17 cellular contexts compared by ENCODE assay signal in the genomic region with DNA sequence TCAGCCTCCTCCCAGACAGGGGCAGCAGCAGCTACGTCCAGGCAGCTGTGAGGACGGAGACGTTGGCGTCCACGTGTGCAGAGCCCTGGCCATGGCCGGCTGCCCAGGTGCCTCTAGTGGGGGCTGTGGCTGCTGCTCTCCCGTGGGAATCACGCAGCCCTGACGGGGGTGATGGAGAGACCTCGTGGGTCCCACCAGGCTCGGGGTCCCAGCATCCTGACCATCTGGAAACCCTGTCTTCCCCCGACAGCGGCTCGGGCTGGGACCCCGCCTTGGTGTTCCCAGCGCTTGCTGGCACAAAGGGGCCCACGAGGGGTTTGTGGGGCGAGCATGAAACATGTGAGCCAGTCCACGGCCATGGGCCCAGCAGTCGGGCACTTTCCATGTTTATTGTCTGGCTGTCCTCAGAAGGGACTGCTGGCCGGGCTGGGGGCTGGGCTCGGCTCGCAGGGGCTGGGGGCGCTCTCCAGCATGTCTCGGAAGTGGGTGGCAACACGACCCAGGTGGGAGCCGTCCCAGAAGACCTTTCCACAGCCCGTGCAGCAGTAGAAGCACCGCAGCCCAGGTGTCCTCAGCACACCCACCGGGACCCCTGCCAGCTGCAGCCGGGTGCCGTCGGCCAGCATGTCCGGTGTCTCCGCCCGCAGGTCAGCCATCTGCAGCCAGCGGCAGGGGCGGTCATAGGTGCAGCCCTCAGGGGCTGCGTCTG. TPM values are rescaled to one million over a fixed set of nuclear protein-coding genes. Genes with fewer than 3 reads are reported as not detected.
A peak's percentile ranks its signal among the peaks of the same experiment; 100 is the strongest.
DNase-seq lines count a peak whose midpoint lies in the region; ATAC-seq and TF ChIP-seq lines count a peak whose summit lies in the region.
"Had no signal": no experiment of that assay in that cellular context is flagged by ENCODE, and none has a peak within 500 bp of the region (broad histone marks: within the 10 kb centered on the region; RNA-seq: fewer than 3 reads in every experiment).

No MANE protein-coding gene starts in this region.

- H3K27ac ChIP-seq in CD4-positive, CD25-positive, alpha-beta regulatory T cell (ENCODE audit: insufficient read depth, low read length, poor library complexity, severe bottlenecking) = peak overlapping the region; percentile 41
- peak overlapping the region; percentile 92 for H3K27ac ChIP-seq in RWPE1
- peak overlapping the region; percentile 69 for H3K27ac ChIP-seq in right cardiac atrium (ENCODE audit: low read length)
- H3K27ac ChIP-seq: neural progenitor cell, PC-9 had no signal

- no peaks in the 10 kb centered on the region for H3K27me3 ChIP-seq in CD4-positive, CD25-positive, alpha-beta regulatory T cell (ENCODE audit: control insufficient read depth, insufficient read depth, low read length)
- H3K27me3 ChIP-seq in right cardiac atrium (ENCODE audit: control insufficient read depth, insufficient read depth) = no peaks in the 10 kb centered on the region

- H3K27ac Mint-ChIP-seq in CD4-positive, CD25-positive, alpha-beta regulatory T cell = no peak overlapping the region
- H3K27ac Mint-ChIP-seq: activated naive CD4-positive, alpha-beta T cell treated with anti-CD3 and anti-CD28 coated beads, Interleukin-2, amount 10 ng/mL, durations not matched to agents 7 days and 5 days; CD8-positive, alpha-beta T cell; neural progenitor cell had no signal

- H3K4me1 Mint-ChIP-seq in CD4-positive, CD25-positive, alpha-beta regulatory T cell = peaks cover 0 to 21% (median 2%) of the 10 kb centered on the region in 4 donors

- H3K4me3 Mint-ChIP-seq in CD4-positive, CD25-positive, alpha-beta regulatory T cell = peak overlapping the region in 1 of 4 donors; percentile 28
- H3K4me3 Mint-ChIP-seq: activated naive CD4-positive, alpha-beta T cell treated with anti-CD3 and anti-CD28 coated beads, Interleukin-2, amount 10 ng/mL, durations not matched to agents 7 days and 5 days; CD8-positive, alpha-beta T cell; neural progenitor cell had no signal

- no peak for DNase-seq in CD4-positive, CD25-positive, alpha-beta regulatory T cell
- DNase-seq in RWPE1 (ENCODE audit: low spot score) (no peak), right cardiac atrium (peak in 1 of 3 donors; percentile 71), retina (peak; percentile 36), ACHN (no peak), AG08396 (ENCODE audit: low spot score) (no peak)
- DNase-seq: NCI-H2171; PC-9; stimulated activated naive B cell treated with anti-CD40 and anti-IgM and Interleukin-4, amounts not matched to agents 10 μg/mL and 1 μg/mL and 100 μg/mL, for 72 hours; T-helper 9 cell had no signal

- ATAC-seq in CD4-positive, CD25-positive, alpha-beta regulatory T cell (ENCODE audit: low read depth in 2 of 2) = no peak
- ATAC-seq in right cardiac atrium = peak in 1 of 2 donors; percentile 2
- ATAC-seq in HG03378 (IDR thresholded peaks at IDR 0.05; ENCODE audit: unreplicated experiment) = no peak
- no peak for ATAC-seq in HG02610 (IDR thresholded peaks at IDR 0.05; ENCODE audit: unreplicated experiment)
- ATAC-seq: CD8-positive, alpha-beta T cell; stimulated activated naive B cell treated with anti-CD40 and anti-IgM and Interleukin-4, amounts not matched to agents 10 μg/mL and 1 μg/mL and 100 μg/mL, for 72 hours had no signal

- no peaks in the 10 kb centered on the region for H3K36me3 ChIP-seq in CD4-positive, CD25-positive, alpha-beta regulatory T cell (ENCODE audit: control insufficient read depth, insufficient read depth, low read length)
- H3K36me3 ChIP-seq: neural progenitor cell had no signal

- intact Hi-C loops in right cardiac atrium (cut with DNase I) = loop anchor here in 1 of 4 donors (10.0 kb wide), 1 partner anchor 98 kb away; no protein-coding TSS in a partner anchor

- WGBS in right cardiac atrium = 35% methylated on average over 39 of the region's 39 CpGs

- H3K9me3 ChIP-seq in CD4-positive, CD25-positive, alpha-beta regulatory T cell (ENCODE audit: control insufficient read depth in 2 of 2, low read length in 2 of 2) = no peaks in the 10 kb centered on the region
- H3K9me3 ChIP-seq in right cardiac atrium (ENCODE audit: control insufficient read depth, low read length) = no peaks in the 10 kb centered on the region

- no peaks in the 10 kb centered on the region for H3K9me3 Mint-ChIP-seq in CD4-positive, CD25-positive, alpha-beta regulatory T cell
- H3K9me3 Mint-ChIP-seq: activated naive CD4-positive, alpha-beta T cell treated with anti-CD3 and anti-CD28 coated beads, Interleukin-2, amount 10 ng/mL, durations not matched to agents 7 days and 5 days; CD8-positive, alpha-beta T cell; neural progenitor cell; stimulated activated naive B cell treated with anti-CD40 and anti-IgM and Interleukin-4, amounts not matched to agents 10 μg/mL and 1 μg/mL and 100 μg/mL, for 72 hours had no signal

- no peaks in the 10 kb centered on the region for H3K27me3 Mint-ChIP-seq in CD4-positive, CD25-positive, alpha-beta regulatory T cell

- CTCF ChIA-PET in RWPE1 (lab: Yijun Ruan, JAX) = interaction anchor here (1.0 kb wide), 1 partner anchor 139 kb away, joined by 4 read pairs; no protein-coding TSS in a partner anchor

- POLR2A ChIA-PET in RWPE1 (lab: Yijun Ruan, JAX; ENCODE audit: low non-redundant PET) = no interaction called here

- in situ Hi-C loops in ACHN (cut with HindIII; ENCODE audit: low pct_ligation_motif_present, low pct_unique_long_range_greater_than_20kb, low sequenced_read_pairs) = no loop called here

- no peaks in the 10 kb centered on the region for H3K36me3 Mint-ChIP-seq in CD4-positive, CD25-positive, alpha-beta regulatory T cell
- H3K36me3 Mint-ChIP-seq: activated naive CD4-positive, alpha-beta T cell treated with anti-CD3 and anti-CD28 coated beads, Interleukin-2, amount 10 ng/mL, durations not matched to agents 7 days and 5 days; CD8-positive, alpha-beta T cell; neural progenitor cell; stimulated activated naive B cell treated with anti-CD40 and anti-IgM and Interleukin-4, amounts not matched to agents 10 μg/mL and 1 μg/mL and 100 μg/mL, for 72 hours had no signal

- no peak overlapping the region for H3K4me3 ChIP-seq in CD4-positive, CD25-positive, alpha-beta regulatory T cell (ENCODE audit: low read depth, low read length)
- H3K4me3 ChIP-seq in right cardiac atrium (ENCODE audit: low read length) = no peak overlapping the region
- H3K4me3 ChIP-seq: neural progenitor cell, PC-9 had no signal

- no peak for TF ChIP-seq CTCF in RWPE1 (conservative IDR thresholded peaks at IDR 0.05; ENCODE audit: low read depth)

- H3K4me1 ChIP-seq in CD4-positive, CD25-positive, alpha-beta regulatory T cell (ENCODE audit: control insufficient read depth, insufficient read depth, low read length, poor library complexity, severe bottlenecking) = peaks cover 35% of the 10 kb centered on the region
- no peaks in the 10 kb centered on the region for H3K4me1 ChIP-seq in right cardiac atrium (ENCODE audit: control insufficient read depth, insufficient read depth, low read length)

RNA-seq across cellular contexts. Expression of a gene that starts 4.6 kb away (rescaled TPM):
- total RNA-seq in CD4-positive, CD25-positive, alpha-beta regulatory T cell = 1.6 TPM
- polyA plus RNA-seq in CD4-positive, CD25-positive, alpha-beta regulatory T cell = not detected
- 10 to 100 TPM in 1 of 4 donors, 1 to 10 TPM in 3; 4.5 to 14.5 (median 7.9) TPM for total RNA-seq in right cardiac atrium
- 4.2 TPM for polyA plus RNA-seq in right cardiac atrium

RNA-seq across cellular contexts. Expression of a gene that starts 29.2 kb away (rescaled TPM):
- total RNA-seq in CD4-positive, CD25-positive, alpha-beta regulatory T cell = 6.1 TPM
- 1 to 10 TPM; 2.6 to 4.2 (median 3.5) TPM for polyA plus RNA-seq in CD4-positive, CD25-positive, alpha-beta regulatory T cell
- total RNA-seq in right cardiac atrium = 10 to 100 TPM; 10.9 to 17.2 (median 13.1) TPM
- 6.2 TPM for polyA plus RNA-seq in right cardiac atrium

RNA-seq across cellular contexts. Expression of a gene that starts 51.6 kb away (rescaled TPM):
- total RNA-seq in CD4-positive, CD25-positive, alpha-beta regulatory T cell = 46.4 TPM
- 10 to 100 TPM; 22.3 to 27.1 (median 23.7) TPM for polyA plus RNA-seq in CD4-positive, CD25-positive, alpha-beta regulatory T cell
- total RNA-seq in right cardiac atrium = 10 to 100 TPM; 34.8 to 38.6 (median 37.1) TPM
- polyA plus RNA-seq in right cardiac atrium = 33.8 TPM

RNA-seq across cellular contexts. Expression of a gene that starts 55.6 kb away (rescaled TPM):
- not detected for total RNA-seq in CD4-positive, CD25-positive, alpha-beta regulatory T cell
- polyA plus RNA-seq in CD4-positive, CD25-positive, alpha-beta regulatory T cell = not detected
- total RNA-seq in right cardiac atrium = under 1 TPM in 3 of 4 donors, not detected in 1; 0.31 to 0.46 (median 0.32) TPM
- polyA plus RNA-seq in right cardiac atrium = 0.23 TPM
- total RNA-seq: fibroblast of villous mesenchyme had no signal
- polyA plus RNA-seq: keratinocyte had no signal

Comparison
In these comparisons a context has a peak if more than half of its experiments do, and no peak if none do; other contexts are left out.
1. H3K27ac ChIP-seq: peak in every context shown above with its lines; median percentile 92 in RWPE1; 69 in right cardiac atrium; 41 in CD4-positive, CD25-positive, alpha-beta regulatory T cell.